In genomic region chr3:197736010-197736490, GRCh38 we compare ENCODE assay signal across 1 cellular context.
TF ChIP-seq lines count a peak whose summit lies in the region.

No MANE protein-coding gene starts in this region.

TF ChIP-seq in endothelial cell of umbilical vein, 7 proteins besides CTCF, POLR2A, EP300 and RAD21:
- TF ChIP-seq GATA2 (IDR thresholded peaks at IDR 0.05; ENCODE audit: insufficient read depth, insufficient read length, low read depth, low read length), result no peak
- no peak for TF ChIP-seq POLR2AphosphoS5 (IDR thresholded peaks at IDR 0.05; ENCODE audit: insufficient read depth, low read depth, low read length)
- TF ChIP-seq MYC (IDR thresholded peaks at IDR 0.05; ENCODE audit: low read depth, low read length), result no peak
- no peak for TF ChIP-seq MAX (IDR thresholded peaks at IDR 0.05; ENCODE audit: insufficient read depth, insufficient read length)
- TF ChIP-seq FOS (IDR thresholded peaks at IDR 0.05; ENCODE audit: borderline replicate concordance, insufficient read depth, low read length), result no peak
- no peak for TF ChIP-seq EZH2 (IDR thresholded peaks at IDR 0.05; ENCODE audit: borderline replicate concordance, low read depth, low read length, severe bottlenecking)
- TF ChIP-seq JUN (IDR thresholded peaks at IDR 0.05; ENCODE audit: borderline replicate concordance, insufficient read depth, insufficient read length, low read depth), result no peak
